24 cellular contexts compared by ENCODE assay signal in the genomic region with DNA sequence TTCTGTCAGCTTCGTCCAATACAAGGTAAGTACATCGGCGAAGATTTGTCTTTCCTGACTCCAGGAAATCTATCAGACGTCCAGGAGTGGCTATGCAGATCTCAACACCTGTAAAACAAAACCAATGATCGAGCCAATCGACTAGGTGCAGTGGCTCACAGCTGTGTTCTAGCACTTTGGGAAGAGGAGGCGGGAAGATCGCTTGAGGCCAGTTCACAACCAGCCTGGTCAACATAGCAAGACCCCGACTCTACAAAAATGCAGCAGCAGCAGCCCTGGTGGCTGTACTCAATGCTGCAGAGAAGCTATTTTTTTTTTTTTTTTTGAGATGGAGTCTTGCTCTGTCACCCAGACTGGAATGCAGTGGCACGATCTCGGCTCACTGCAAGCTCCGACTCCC. TPM values are rescaled to one million over a fixed set of nuclear protein-coding genes. Genes with fewer than 3 reads are reported as not detected.
DNase-seq lines count a peak whose midpoint lies in the region; ATAC-seq and TF ChIP-seq lines count a peak whose summit lies in the region.
"Had no signal": no experiment of that assay in that cellular context is flagged by ENCODE, and none has a peak within 500 bp of the region (broad histone marks: within the 10 kb centered on the region; RNA-seq: fewer than 3 reads in every experiment).

No MANE protein-coding gene starts in this region.

- H3K27ac ChIP-seq in H9 (ENCODE audit: insufficient read length, low read depth, low read length) (no peak overlapping the region), osteoblast (ENCODE audit: low read depth, low read length) (peak overlapping the region; percentile 74)
- H3K27ac ChIP-seq: epithelial cell of prostate, SJSA1, spleen had no signal

- H2BK15ac ChIP-seq in H9 (ENCODE audit: low read depth, low read length) = no peak overlapping the region

- H3K4ac ChIP-seq in H9 (ENCODE audit: low read depth, low read length) = no peak overlapping the region

- no peak overlapping the region for H3K56ac ChIP-seq in H9 (ENCODE audit: insufficient read length, low read depth, low read length)

- no peaks in the 10 kb centered on the region for H3K9me3 Mint-ChIP-seq in activated T-cell treated with anti-CD3 and anti-CD28 coated beads, Interleukin-2, amount 50 U/mL, for 24 hours
- H3K9me3 Mint-ChIP-seq in activated T-cell treated with anti-CD3 and anti-CD28 coated beads, Interleukin-2, amount 50 U/mL, for 4 hours = no peaks in the 10 kb centered on the region
- no peaks in the 10 kb centered on the region for H3K9me3 Mint-ChIP-seq in H9
- no peaks in the 10 kb centered on the region for H3K9me3 Mint-ChIP-seq in chondrocyte (ENCODE audit: low read depth)
- H3K9me3 Mint-ChIP-seq: activated B cell treated with CpG ODN at 0.5 μM for 24 hours; CD4-positive, CD25-positive, alpha-beta regulatory T cell; dendritic cell treated with granulocyte-macrophage colony-stimulating factor and Interleukin-4, amounts not matched to agents 40 ng/mL and 50 ng/mL, for 4 days; nephron progenitor cell had no signal

- no peak overlapping the region for H4K5ac ChIP-seq in H9 (ENCODE audit: insufficient read length, low read depth, low read length)

- no peak overlapping the region for H4K8ac ChIP-seq in H9 (replicated peaks; ENCODE audit: insufficient read length, low read depth, low read length)

- H3K23ac ChIP-seq in H9 (ENCODE audit: insufficient read length, low read depth, low read length) = no peak overlapping the region

- no peak overlapping the region for H2BK120ac ChIP-seq in H9 (ENCODE audit: low read depth, low read length, poor library complexity, severe bottlenecking)

- H3K4me3 ChIP-seq in osteoblast (ENCODE audit: insufficient read depth, low read length) = no peak overlapping the region
- H3K4me3 ChIP-seq: SJSA1, spleen had no signal

- H3K36me3 Mint-ChIP-seq in activated T-cell treated with anti-CD3 and anti-CD28 coated beads, Interleukin-2, amount 50 U/mL, for 24 hours (ENCODE audit: low read depth) = peaks cover 94% of the 10 kb centered on the region
- H3K36me3 Mint-ChIP-seq in activated T-cell treated with anti-CD3 and anti-CD28 coated beads, Interleukin-2, amount 50 U/mL, for 4 hours (ENCODE audit: insufficient read depth) = peaks cover 61% of the 10 kb centered on the region
- peaks cover 73 to 97% (median 92%) of the 10 kb centered on the region in 3 experiments for H3K36me3 Mint-ChIP-seq in H9 (ENCODE audit: insufficient read depth in 1 of 3, low read depth in 3 of 3)
- H3K36me3 Mint-ChIP-seq in chondrocyte (ENCODE audit: low read depth) = peaks cover 57% of the 10 kb centered on the region

- no peak overlapping the region for H3K9ac ChIP-seq in H9 (ENCODE audit: extremely low read depth, insufficient read length, low read length)

- H3K23me2 ChIP-seq in H9 (ENCODE audit: insufficient read length, low read depth, low read length, poor library complexity, severe bottlenecking) = no peaks in the 10 kb centered on the region

- DNase-seq in activated T-cell treated with anti-CD3 and anti-CD28 coated beads, Interleukin-2, amount 50 U/mL, for 24 hours = no peak
- DNase-seq in activated T-cell treated with anti-CD3 and anti-CD28 coated beads, Interleukin-2, amount 50 U/mL, for 4 hours = no peak
- DNase-seq in H9 (no peak), chondrocyte (ENCODE audit: low spot score) (no peak), osteoblast (ENCODE audit: insufficient read length, low spot score, missing footprints) (peak; percentile 27), NCI-H524 treated with DMSO at 0.1 percent for 48 hours (lab: John Stamatoyannopoulos, UW) (no peak), germinal center (ENCODE audit: low spot score) (no peak)
- DNase-seq: activated B cell treated with CpG ODN at 0.5 μM for 24 hours, activated gamma-delta T cell treated with Interleukin-2 at 50 U/mL for 16 hours, DMS79, Kasumi-1, kidney glomerular epithelial cell, NCI-H1048, NCI-H2029, nephron progenitor cell, spleen, T-helper 17 cell had no signal

- peaks cover 95% of the 10 kb centered on the region for H3K36me3 ChIP-seq in osteoblast (ENCODE audit: insufficient read depth, low read length)

- no CpG with 5 or more reads among the region's 12 CpGs for WGBS in H9 (ENCODE audit: extremely low coverage, insufficient read length, low lambda C conversion rate)

- H3K79me2 ChIP-seq in H9 (ENCODE audit: insufficient read depth, low read length) (0 out of 2 replicates have a peak, but pooled peaks cover 2% of the 10 kb centered on the region), osteoblast (ENCODE audit: insufficient read depth, low read length) (peaks cover 66% of the 10 kb centered on the region)

- H3K9me3 ChIP-seq in H9 (ENCODE audit: control insufficient read depth, low read depth, low read length) (no peaks in the 10 kb centered on the region), osteoblast (ENCODE audit: low read depth, low read length) (no peaks in the 10 kb centered on the region)
- H3K9me3 ChIP-seq: SJSA1, spleen had no signal

- peaks cover 5% of the 10 kb centered on the region for H3K79me1 ChIP-seq in H9 (ENCODE audit: insufficient read depth, low read depth, low read length, poor library complexity, severe bottlenecking)

- TF ChIP-seq CTCF in H9 (conservative IDR thresholded peaks at IDR 0.05) (peak; percentile 36; the same call in 1 of the 3 replicates), chondrocyte (IDR thresholded peaks at IDR 0.05) (peak; percentile 43), osteoblast (IDR thresholded peaks at IDR 0.05; ENCODE audit: extremely low read depth, low read depth, low read length) (peak; percentile 18)

- no peaks in the 10 kb centered on the region for H4K20me1 ChIP-seq in H9 (ENCODE audit: control insufficient read depth, insufficient read depth, insufficient read length)
- peaks cover 70% of the 10 kb centered on the region for H4K20me1 ChIP-seq in osteoblast (ENCODE audit: insufficient read depth, low read length)

- H3K4me3 Mint-ChIP-seq in activated T-cell treated with anti-CD3 and anti-CD28 coated beads, Interleukin-2, amount 50 U/mL, for 24 hours = no peak overlapping the region
- H3K4me3 Mint-ChIP-seq in activated T-cell treated with anti-CD3 and anti-CD28 coated beads, Interleukin-2, amount 50 U/mL, for 4 hours = no peak overlapping the region
- H3K4me3 Mint-ChIP-seq in H9 (no peak overlapping the region), chondrocyte (ENCODE audit: unreplicated experiment) (no peak overlapping the region)
- H3K4me3 Mint-ChIP-seq: activated B cell treated with CpG ODN at 0.5 μM for 24 hours; dendritic cell treated with granulocyte-macrophage colony-stimulating factor and Interleukin-4, amounts not matched to agents 40 ng/mL and 50 ng/mL, for 4 days; nephron progenitor cell; T-helper 17 cell had no signal

- H3T11ph ChIP-seq in H9 (ENCODE audit: low read length) = no peak overlapping the region

- H2BK12ac ChIP-seq in H9 (ENCODE audit: insufficient read length, low read depth, low read length) = no peak overlapping the region

- no peak overlapping the region for H3K18ac ChIP-seq in H9 (ENCODE audit: insufficient read length, low read depth, low read length)

- H3K4me1 ChIP-seq in H9 (ENCODE audit: insufficient read depth, low read length) (no peaks in the 10 kb centered on the region), osteoblast (ENCODE audit: insufficient read depth, low read length) (peaks cover 52% of the 10 kb centered on the region)

- H3K27me3 ChIP-seq in H9 (ENCODE audit: insufficient read depth, low read length) (no peaks in the 10 kb centered on the region), osteoblast (ENCODE audit: insufficient read depth, low read length) (no peaks in the 10 kb centered on the region)
- H3K27me3 ChIP-seq: SJSA1, spleen had no signal

- no peak for ATAC-seq in activated T-cell treated with anti-CD3 and anti-CD28 coated beads, Interleukin-2, amount 50 U/mL, for 4 hours
- ATAC-seq in HG03280 (IDR thresholded peaks at IDR 0.05; ENCODE audit: unreplicated experiment) = no peak
- ATAC-seq: Panc1 had no signal

- H3K4me1 Mint-ChIP-seq in activated T-cell treated with anti-CD3 and anti-CD28 coated beads, Interleukin-2, amount 50 U/mL, for 24 hours (ENCODE audit: low read depth) = peaks cover 74% of the 10 kb centered on the region
- peaks cover 45% of the 10 kb centered on the region for H3K4me1 Mint-ChIP-seq in activated T-cell treated with anti-CD3 and anti-CD28 coated beads, Interleukin-2, amount 50 U/mL, for 4 hours (ENCODE audit: low read depth)
- H3K4me1 Mint-ChIP-seq in H9 (peaks cover 13 to 23% of the 10 kb centered on the region in 2 experiments; a peak in 3 of 4 replicates), chondrocyte (ENCODE audit: low read depth) (peaks cover 46% of the 10 kb centered on the region)

- peak overlapping the region; percentile 45 for H3K27ac Mint-ChIP-seq in activated T-cell treated with anti-CD3 and anti-CD28 coated beads, Interleukin-2, amount 50 U/mL, for 24 hours
- peak overlapping the region in 2 of 3 experiments; percentile 55 to 85; a peak in 3 of 7 replicates for H3K27ac Mint-ChIP-seq in H9
- H3K27ac Mint-ChIP-seq in chondrocyte (ENCODE audit: unreplicated experiment) = peak overlapping the region; percentile 81
- H3K27ac Mint-ChIP-seq: activated B cell treated with CpG ODN at 0.5 μM for 24 hours; CD4-positive, CD25-positive, alpha-beta regulatory T cell; dendritic cell treated with granulocyte-macrophage colony-stimulating factor and Interleukin-4, amounts not matched to agents 40 ng/mL and 50 ng/mL, for 4 days; nephron progenitor cell; T-helper 17 cell had no signal

- H2BK20ac ChIP-seq in H9 (ENCODE audit: low read depth, low read length, poor library complexity, severe bottlenecking) = no peak overlapping the region

- no peaks in the 10 kb centered on the region for H3K27me3 Mint-ChIP-seq in activated T-cell treated with anti-CD3 and anti-CD28 coated beads, Interleukin-2, amount 50 U/mL, for 24 hours
- H3K27me3 Mint-ChIP-seq in activated T-cell treated with anti-CD3 and anti-CD28 coated beads, Interleukin-2, amount 50 U/mL, for 4 hours (ENCODE audit: low read depth) = no peaks in the 10 kb centered on the region
- H3K27me3 Mint-ChIP-seq in H9 (ENCODE audit: low read depth) = no peaks in the 10 kb centered on the region
- H3K27me3 Mint-ChIP-seq in chondrocyte (ENCODE audit: low read depth) = no peaks in the 10 kb centered on the region
- H3K27me3 Mint-ChIP-seq: activated B cell treated with CpG ODN at 0.5 μM for 24 hours; CD4-positive, CD25-positive, alpha-beta regulatory T cell; dendritic cell treated with granulocyte-macrophage colony-stimulating factor and Interleukin-4, amounts not matched to agents 40 ng/mL and 50 ng/mL, for 4 days; T-helper 17 cell had no signal

- no peak overlapping the region for H2BK5ac ChIP-seq in H9 (ENCODE audit: insufficient read length, low read length)

- no peak overlapping the region for H3K14ac ChIP-seq in H9 (ENCODE audit: insufficient read depth, low read length)

- no peak overlapping the region for H2AK5ac ChIP-seq in H9 (ENCODE audit: insufficient read length, low read length)

- H4K91ac ChIP-seq in H9 (ENCODE audit: insufficient read length, low read depth, low read length) = no peak overlapping the region

- H2AFZ ChIP-seq in H9 (ENCODE audit: low read length) = no peak overlapping the region
- no peak overlapping the region for H2AFZ ChIP-seq in osteoblast (ENCODE audit: low read length)

- no peak overlapping the region for H3K4me2 ChIP-seq in H9 (ENCODE audit: insufficient read depth, insufficient read length, low read length)
- H3K4me2 ChIP-seq in osteoblast (ENCODE audit: insufficient read depth, low read length) = peak overlapping the region; percentile 41

RNA-seq across cellular contexts. Expression of gene DDX17, which starts 11.2 kb away (rescaled TPM):
- total RNA-seq in activated T-cell treated with anti-CD3 and anti-CD28 coated beads, Interleukin-2, amount 50 U/mL, for 4 hours = 100 to 1,000 TPM; 228 to 276 (median 251) TPM
- 529 and 538 TPM in 2 replicates for total RNA-seq in H9 (2021)
- 306 to 362 TPM (median 321 TPM) in 3 replicates for total RNA-seq in chondrocyte
- 434 and 496 TPM in 2 replicates for total RNA-seq in osteoblast

RNA-seq across cellular contexts. Expression of gene KDELR3, which starts 27.0 kb away (rescaled TPM):
- total RNA-seq in activated T-cell treated with anti-CD3 and anti-CD28 coated beads, Interleukin-2, amount 50 U/mL, for 4 hours = under 1 TPM in 2 of 3 donors, not detected in 1; 0.21 to 0.35 TPM
- total RNA-seq in H9 (2021) = 7.2 and 7.3 TPM in 2 replicates
- 127 to 137 TPM (median 134 TPM) in 3 replicates for total RNA-seq in chondrocyte
- total RNA-seq in osteoblast = 142 and 161 TPM in 2 replicates
- total RNA-seq: activated B cell treated with CpG ODN at 0.5 μM for 24 hours; CD4-positive, CD25-positive, alpha-beta regulatory T cell; T-helper 17 cell had no signal

RNA-seq across cellular contexts. Expression of gene KCNJ4, which starts 39.9 kb away (rescaled TPM):
- total RNA-seq in activated T-cell treated with anti-CD3 and anti-CD28 coated beads, Interleukin-2, amount 50 U/mL, for 4 hours = not detected
- total RNA-seq in H9 (2021) (0.88 and 0.92 TPM in 2 replicates), chondrocyte (0.27 to 0.33 TPM (median 0.27 TPM) in 3 replicates), osteoblast (not detected in 2 replicates)
- total RNA-seq: activated B cell treated with CpG ODN at 0.5 μM for 24 hours; CD4-positive, CD25-positive, alpha-beta regulatory T cell; pulmonary artery endothelial cell; SJSA1; spleen; T-helper 17 cell had no signal

Comparison
In these comparisons a context has a peak if more than half of its experiments do, and no peak if none do; other contexts are left out.
1. RNA of gene KDELR3, which starts 27.0 kb away (total RNA-seq): 142 to 161 TPM in osteoblast and 127 to 137 TPM in chondrocyte; 7.2 to 7.3 TPM in H9 and 0.21 to 0.35 TPM in activated T-cell treated with anti-CD3 and anti-CD28 coated beads, Interleukin-2, amount 50 U/mL, for 4 hours; every median in the first group is over 10 times any median in the second.
2. Peak in every context shown above with its lines, with median percentiles within 50 percentile points of each other: H3K27ac Mint-ChIP-seq and CTCF ChIP-seq.